14 cellular contexts compared by ENCODE assay signal in genomic region chr13:35621989-35622388, GRCh38.
DNase-seq lines count a peak whose midpoint lies in the region; ATAC-seq and TF ChIP-seq lines count a peak whose summit lies in the region.
"Had no signal": no experiment of that assay in that cellular context is flagged by ENCODE, and none has a peak within 500 bp of the region (broad histone marks: within the 10 kb centered on the region; RNA-seq: fewer than 3 reads in every experiment).

No MANE protein-coding gene starts in this region.

- TF ChIP-seq POLR2A in Peyer's patch (IDR thresholded peaks at IDR 0.05) = no peak

- H3K4me2 ChIP-seq in DND-41 (ENCODE audit: insufficient read depth, low read length) = no peak overlapping the region

- H3K4me1 ChIP-seq in DND-41 (ENCODE audit: insufficient read depth, low read length) (peaks cover 8% of the 10 kb centered on the region), Peyer's patch (no peaks in the 10 kb centered on the region)
- H3K4me1 ChIP-seq: body of pancreas had no signal

- peak; percentile 75 for ATAC-seq in DND-41 (ENCODE audit: insufficient read depth, low read depth)
- ATAC-seq: activated T-cell treated with anti-CD3 and anti-CD28 coated beads, Interleukin-2, amount 50 U/mL, for 4 hours; body of pancreas had no signal

- no peaks in the 10 kb centered on the region for H3K79me2 ChIP-seq in DND-41 (ENCODE audit: insufficient read depth, low read length)

- TF ChIP-seq CTCF in AG10803 (conservative IDR thresholded peaks at IDR 0.05; ENCODE audit: low read length) = no peak
- TF ChIP-seq CTCF in DND-41 (IDR thresholded peaks at IDR 0.05; ENCODE audit: borderline replicate concordance, extremely low read depth, low read length, poor library complexity, severe bottlenecking) = no peak
- no peak for TF ChIP-seq CTCF in fibroblast of mammary gland (conservative IDR thresholded peaks at IDR 0.05; ENCODE audit: control insufficient read depth, insufficient read depth, low read depth, low read length)
- TF ChIP-seq CTCF in Peyer's patch (IDR thresholded peaks at IDR 0.05) = no peak

- H3K27me3 ChIP-seq in DND-41 (ENCODE audit: insufficient read depth, low read length, poor library complexity) (no peaks in the 10 kb centered on the region), Peyer's patch (no peaks in the 10 kb centered on the region)
- H3K27me3 ChIP-seq: body of pancreas, neutrophil had no signal

- H3K36me3 ChIP-seq in DND-41 (ENCODE audit: insufficient read depth, low read length) (no peaks in the 10 kb centered on the region), Peyer's patch (no peaks in the 10 kb centered on the region)
- H3K36me3 ChIP-seq: neutrophil had no signal

- no peak overlapping the region for H3K9ac ChIP-seq in DND-41 (ENCODE audit: low read depth, low read length)

- H3K4me3 ChIP-seq in AG10803 (ENCODE audit: low read length) (no peak overlapping the region), DND-41 (ENCODE audit: low read depth in 1 of 2, low read length in 2 of 2) (no peak overlapping the region), fibroblast of mammary gland (ENCODE audit: control insufficient read depth, low read depth, low read length) (no peak overlapping the region), Peyer's patch (no peak overlapping the region)
- H3K4me3 ChIP-seq: body of pancreas had no signal

- peak overlapping the region; percentile 36; the same call in 1 of the 2 replicates for H2AFZ ChIP-seq in DND-41 (ENCODE audit: low read depth, low read length)

- no peaks in the 10 kb centered on the region for H3K9me3 ChIP-seq in DND-41 (ENCODE audit: insufficient read depth, low read length, severe bottlenecking)
- H3K9me3 ChIP-seq in Peyer's patch = no peaks in the 10 kb centered on the region
- H3K9me3 ChIP-seq: body of pancreas, neutrophil had no signal

- DNase-seq in AG10803 (ENCODE audit: low read depth) = peak; percentile 52
- peak; percentile 5 for DNase-seq in DND-41
- DNase-seq in NCI-H82 treated with DMSO at 0.1 percent for 48 hours (lab: John Stamatoyannopoulos, UW; ENCODE audit: unreplicated experiment) = peak; percentile 41
- peak; percentile 44 for DNase-seq in fibroblast of mammary gland (ENCODE audit: low read depth)
- no peak for DNase-seq in NCI-H524 treated with DMSO at 0.1 percent for 48 hours (lab: John Stamatoyannopoulos, UW)
- no peak for DNase-seq in Peyer's patch
- no peak for DNase-seq in HUDEP-2 (lab: John Stamatoyannopoulos, UW; ENCODE audit: unreplicated experiment in 76 of 76)
- DNase-seq in COR-L47 (lab: John Stamatoyannopoulos, UW) = no peak
- DNase-seq: activated T-cell treated with anti-CD3 and anti-CD28 coated beads, Interleukin-2, amount 50 U/mL, for 4 hours; body of pancreas; C1 segment of cervical spinal cord; effector CD8-positive, alpha-beta T cell; NCI-H187 treated with DMSO at 0.1 percent for 48 hours had no signal

- no peak overlapping the region for H3K27ac ChIP-seq in DND-41 (ENCODE audit: low read length)
- no peak overlapping the region for H3K27ac ChIP-seq in Peyer's patch
- H3K27ac ChIP-seq: body of pancreas, neutrophil had no signal

- H4K20me1 ChIP-seq in DND-41 (ENCODE audit: insufficient read depth, low read length) = no peaks in the 10 kb centered on the region

Comparison
In these comparisons a context has a peak if more than half of its experiments do, and no peak if none do; other contexts are left out.
1. DNase-seq: peak in AG10803 (single experiment), DND-41 (single experiment), NCI-H82 treated with DMSO at 0.1 percent for 48 hours (single experiment) and fibroblast of mammary gland (single experiment); none in NCI-H524 treated with DMSO at 0.1 percent for 48 hours (single experiment), Peyer's patch (0 of 3), HUDEP-2 (0 of 76) and COR-L47 (single experiment).